In the genomic region with DNA sequence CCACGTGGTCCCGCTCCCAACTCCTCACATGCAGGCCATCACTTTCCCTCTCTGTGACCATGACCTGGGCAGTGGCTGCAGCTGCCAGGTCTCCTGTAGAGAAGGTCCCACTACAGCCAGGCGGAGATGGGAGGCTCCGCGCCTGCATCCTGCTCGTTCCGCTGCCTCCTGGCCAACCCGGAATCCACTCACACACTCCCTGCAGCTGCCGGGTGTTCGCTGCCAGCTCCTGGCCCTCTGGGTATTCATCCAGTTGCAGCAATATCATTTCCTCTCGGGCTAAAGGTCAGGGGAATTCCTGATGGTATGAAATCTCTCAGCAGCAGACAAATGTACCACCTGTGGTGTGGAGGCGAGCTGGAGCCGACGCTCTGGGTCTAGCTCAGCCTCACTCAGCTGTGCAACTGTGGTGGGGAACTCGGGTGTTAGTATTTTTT, we compare ENCODE assay signal across 16 cellular contexts.
A peak's percentile ranks its signal among the peaks of the same experiment; 100 is the strongest.
DNase-seq lines count a peak whose midpoint lies in the region; ATAC-seq, FAIRE-seq and TF ChIP-seq lines count a peak whose summit lies in the region.
"Had no signal": no experiment of that assay in that cellular context is flagged by ENCODE, and none has a peak within 500 bp of the region (broad histone marks: within the 10 kb centered on the region; RNA-seq: fewer than 3 reads in every experiment).

No MANE protein-coding gene starts in this region.

- DNase-seq in esophagus muscularis mucosa (ENCODE audit: extremely low spot score): peak; percentile 92
- peak; percentile 48 for DNase-seq in small intestine
- DNase-seq in AML-193 (lab: John Stamatoyannopoulos, UW): no peak
- no peak for DNase-seq in islet precursor cell
- no peak for DNase-seq in erythroblast (lab: John Stamatoyannopoulos, UW)
- no peak for DNase-seq in activated CD4-positive, alpha-beta T cell treated with anti-CD3 and anti-CD28 coated beads for 4 hours
- DNase-seq: Calu3, dorsolateral prefrontal cortex, KG1, NCI-H2081, substantia nigra had no signal

- no peak for TF ChIP-seq CTCF in esophagus muscularis mucosa (IDR thresholded peaks at IDR 0.05)

- no peak for TF ChIP-seq EP300 in esophagus muscularis mucosa (IDR thresholded peaks at IDR 0.05)

- H3K27ac ChIP-seq in esophagus muscularis mucosa (replicated peaks in 1 of 4): no peak overlapping the region
- H3K27ac ChIP-seq in small intestine (ENCODE audit: low read depth in 1 of 2, low read length in 1 of 2): no peak overlapping the region
- H3K27ac ChIP-seq: dorsolateral prefrontal cortex, parathyroid adenoma had no signal

- H3K4me3 ChIP-seq in esophagus muscularis mucosa (no peak overlapping the region), small intestine (ENCODE audit: low read depth in 1 of 2, low read length in 2 of 2) (no peak overlapping the region)
- H3K4me3 ChIP-seq: dorsolateral prefrontal cortex, lung had no signal

- intact Hi-C loops in esophagus muscularis mucosa (cut with DNase I): no loop called here

- H3K36me3 ChIP-seq in esophagus muscularis mucosa (no peaks in the 10 kb centered on the region), small intestine (ENCODE audit: control insufficient read depth in 2 of 2, insufficient read depth in 2 of 2, low read length in 2 of 2) (no peaks in the 10 kb centered on the region)

- peak; percentile 75 for ATAC-seq in GM18868 (IDR thresholded peaks at IDR 0.05; ENCODE audit: unreplicated experiment)
- peak; percentile 76 for ATAC-seq in HG02759 (IDR thresholded peaks at IDR 0.05; ENCODE audit: unreplicated experiment)
- ATAC-seq: activated naive CD4-positive, alpha-beta T cell treated with anti-CD3 and anti-CD28 coated beads, Interleukin-2, amount 50 U/mL, for 72 hours had no signal

- H3K9me3 ChIP-seq in esophagus muscularis mucosa: no peaks in the 10 kb centered on the region
- no peaks in the 10 kb centered on the region for H3K9me3 ChIP-seq in small intestine (ENCODE audit: control insufficient read depth, low read depth)

- no peak for FAIRE-seq in small intestine (lab: Jason Lieb, UNC)

- peaks cover 0 to 3% (median 0%) of the 10 kb centered on the region in 4 donors for H3K27me3 ChIP-seq in esophagus muscularis mucosa
- H3K27me3 ChIP-seq in small intestine (ENCODE audit: control insufficient read depth in 2 of 2, insufficient read depth in 2 of 2, low read length in 2 of 2): peaks cover 0 to 2% of the 10 kb centered on the region in 2 donors
- H3K27me3 ChIP-seq: dorsolateral prefrontal cortex had no signal

- WGBS in esophagus muscularis mucosa: 62% methylated on average over 11 of the region's 15 CpGs
- 16 to 50% (median 28%) methylated on average over 15 of the region's 15 CpGs for WGBS in small intestine, 3 donors

- no peak for TF ChIP-seq POLR2A in esophagus muscularis mucosa (IDR thresholded peaks at IDR 0.05; ENCODE audit: low read depth)
- TF ChIP-seq POLR2A in erythroblast (IDR thresholded peaks at IDR 0.05; ENCODE audit: low read length): no peak

- H3K4me1 ChIP-seq in esophagus muscularis mucosa: peaks cover 0 to 3% (median 0%) of the 10 kb centered on the region in 4 donors
- no peaks in the 10 kb centered on the region for H3K4me1 ChIP-seq in small intestine (ENCODE audit: control insufficient read depth in 2 of 2, insufficient read depth in 1 of 2, low read depth in 1 of 2, low read length in 1 of 2)
- H3K4me1 ChIP-seq: parathyroid adenoma had no signal

Comparison
In these comparisons a context has a peak if more than half of its experiments do, and no peak if none do; other contexts are left out.
1. DNase-seq: peak in esophagus muscularis mucosa (single experiment) and small intestine (single experiment); none in AML-193 (0 of 2), islet precursor cell (single experiment), erythroblast (0 of 2) and activated CD4-positive, alpha-beta T cell treated with anti-CD3 and anti-CD28 coated beads for 4 hours (0 of 2).